ENCODE assay signal across 8 cellular contexts in the genomic region with DNA sequence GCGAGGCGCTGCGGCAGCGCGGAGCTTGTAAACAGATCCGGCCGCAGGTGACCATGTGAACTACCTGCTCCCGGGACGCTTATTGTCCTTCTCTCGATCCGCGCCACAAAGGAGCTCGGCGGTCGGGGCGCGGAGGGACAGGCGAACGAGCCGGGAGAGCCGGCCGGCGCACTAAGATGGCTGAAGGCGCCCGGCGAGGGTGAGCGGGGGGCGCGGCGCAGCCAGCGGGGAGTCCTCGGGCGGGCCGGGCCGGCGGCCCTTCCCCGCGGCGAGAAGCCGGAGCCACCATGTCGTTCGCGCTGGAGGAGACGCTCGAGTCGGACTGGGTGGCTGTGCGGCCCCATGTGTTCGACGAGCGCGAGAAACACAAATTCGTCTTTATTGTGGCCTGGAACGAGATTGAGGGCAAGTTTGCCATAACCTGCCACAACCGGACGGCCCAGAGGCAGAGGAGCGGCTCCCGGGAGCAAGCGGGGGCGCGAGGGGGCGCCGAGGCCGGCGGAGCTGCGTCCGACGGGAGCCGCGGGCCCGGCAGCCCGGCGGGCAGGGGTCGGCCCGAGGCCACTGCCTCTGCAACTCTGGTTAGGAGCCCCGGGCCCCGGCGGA. TPM values are rescaled to one million over a fixed set of nuclear protein-coding genes. Genes with fewer than 3 reads are reported as not detected.
DNase-seq lines count a peak whose midpoint lies in the region; ATAC-seq and TF ChIP-seq lines count a peak whose summit lies in the region.

No MANE protein-coding gene starts in this region.

- in situ Hi-C loops in astrocyte of the spinal cord (cut with HindIII; ENCODE audit: low sequenced_read_pairs) = no loop called here

- H3K27me3 ChIP-seq in RWPE2 (ENCODE audit: insufficient read depth, poor library complexity, severe bottlenecking) = no peaks in the 10 kb centered on the region

- H3K4me1 ChIP-seq in RWPE2 (ENCODE audit: insufficient read depth, poor library complexity, severe bottlenecking) = peaks cover 11% of the 10 kb centered on the region

- peak; percentile 8 for ATAC-seq in GM18520 (IDR thresholded peaks at IDR 0.05; ENCODE audit: unreplicated experiment)
- peak; percentile 31 for ATAC-seq in HG03045 (IDR thresholded peaks at IDR 0.05; ENCODE audit: unreplicated experiment)
- ATAC-seq in RWPE2 (ENCODE audit: low read depth) = peak; percentile 7

- H3K36me3 ChIP-seq in RWPE2 (ENCODE audit: low read depth) = no peaks in the 10 kb centered on the region

- peak overlapping the region; percentile 64 for H3K27ac ChIP-seq in RWPE2 (ENCODE audit: poor library complexity, severe bottlenecking)

- H3K9me3 ChIP-seq in RWPE2 (ENCODE audit: severe bottlenecking) (no peaks in the 10 kb centered on the region), iPS-18c (ENCODE audit: control insufficient read depth, insufficient read depth, low read length) (peaks cover 4% of the 10 kb centered on the region)

- peak overlapping the region; percentile 79 for H3K4me3 ChIP-seq in AG04449 (ENCODE audit: low read depth, low read length)
- peak overlapping the region; percentile 85 for H3K4me3 ChIP-seq in RWPE2 (ENCODE audit: severe bottlenecking)
- peak overlapping the region; percentile 81 for H3K4me3 ChIP-seq in astrocyte of the spinal cord (ENCODE audit: low read depth, low read length)
- peak overlapping the region; percentile 94 for H3K4me3 ChIP-seq in iPS-18c (ENCODE audit: insufficient read depth, low read depth, low read length)

- CTCF ChIA-PET in AG04449 (lab: Yijun Ruan, JAX) = interaction anchor here (0.9 to 2.8 kb wide), 5 partner anchors 11 to 228 kb away, joined by 3 to 14 read pairs (median 6); no protein-coding TSS in a partner anchor

- DNase-seq in AG04449 (ENCODE audit: low read depth, low spot score) = no peak
- DNase-seq in RWPE2 (ENCODE audit: low spot score) = no peak
- peak; percentile 6 for DNase-seq in astrocyte of the spinal cord (ENCODE audit: low read depth, low spot score)
- peak; percentile 2 to 8 for DNase-seq in stimulated activated CD4-positive, alpha-beta T cell treated with anti-CD3 and anti-CD28 coated beads, Interleukin-12 subunit alpha, Interleukin-12 subunit beta, amount 100 ng/mL, for 24 hours (ENCODE audit: low read depth in 2 of 2)
- DNase-seq in cerebellum (ENCODE audit: low spot score) = no peak

- POLR2A ChIA-PET in AG04449 (lab: Yijun Ruan, JAX) = interaction anchor here (0.5 kb wide), 1 partner anchor 17 kb away, joined by 3 read pairs; no protein-coding TSS in a partner anchor

- no peak for TF ChIP-seq CTCF in AG04449 (IDR thresholded peaks at IDR 0.05; ENCODE audit: insufficient read depth, low read length, missing control alignments)
- no peak for TF ChIP-seq CTCF in RWPE2 (IDR thresholded peaks at IDR 0.05; ENCODE audit: poor library complexity, severe bottlenecking)
- no peak for TF ChIP-seq CTCF in astrocyte of the spinal cord (IDR thresholded peaks at IDR 0.05; ENCODE audit: low read depth, low read length)

RNA-seq across cellular contexts. Expression of a gene that starts 0.5 kb away (rescaled TPM):
- total RNA-seq in cerebellum = 27.0 TPM

Comparison
In these comparisons a context has a peak if more than half of its experiments do, and no peak if none do; other contexts are left out.
1. DNase-seq: peak in astrocyte of the spinal cord (single experiment) and stimulated activated CD4-positive, alpha-beta T cell treated with anti-CD3 and anti-CD28 coated beads, Interleukin-12 subunit alpha, Interleukin-12 subunit beta, amount 100 ng/mL, for 24 hours (2 of 2); none in AG04449 (single experiment), RWPE2 (single experiment) and cerebellum (single experiment).
2. Peak in every context shown above with its lines, with median percentiles within 50 percentile points of each other: H3K4me3 ChIP-seq and ATAC-seq.